Comparison of ENCODE assay signal across 1 cellular context in the genomic region with DNA sequence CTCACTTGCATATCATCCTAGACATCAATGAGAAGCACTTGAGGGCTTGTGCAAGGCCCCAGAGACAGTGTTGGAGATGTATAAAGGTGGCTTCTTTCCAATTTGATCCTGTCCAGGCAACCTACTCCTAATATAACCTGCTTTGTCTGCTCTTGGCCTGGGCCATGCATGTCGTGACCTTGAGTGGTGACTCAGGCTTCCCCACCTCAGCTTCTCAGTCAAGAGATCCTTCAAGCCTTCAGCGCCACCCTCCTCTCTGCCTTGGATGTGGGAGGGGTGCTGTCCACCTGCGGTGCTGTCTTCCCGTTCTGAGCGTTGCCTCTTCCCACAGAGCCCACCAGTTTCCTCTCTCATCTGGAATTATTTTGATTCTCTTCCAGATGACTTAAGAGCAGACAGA.
TF ChIP-seq lines count a peak whose summit lies in the region.

No MANE protein-coding gene starts in this region.

TF ChIP-seq in K562, 482 proteins besides CTCF, POLR2A, EP300 and RAD21:
- TF ChIP-seq, protein P1, sequence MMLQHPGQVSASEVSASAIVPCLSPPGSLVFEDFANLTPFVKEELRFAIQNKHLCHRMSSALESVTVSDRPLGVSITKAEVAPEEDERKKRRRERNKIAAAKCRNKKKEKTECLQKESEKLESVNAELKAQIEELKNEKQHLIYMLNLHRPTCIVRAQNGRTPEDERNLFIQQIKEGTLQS (IDR thresholded peaks at IDR 0.05) = peak; percentile 41; the same call in 1 of the 2 replicates
- TF ChIP-seq, protein P1 (CRISPR knock-in tag; conservative IDR thresholded peaks at IDR 0.05) = 0 out of 2 replicates have a peak, but pooled peaks have one; percentile 36
- TF ChIP-seq ZNF507 (tag; conservative IDR thresholded peaks at IDR 0.05) = no peak
- TF ChIP-seq FIP1L1 (IDR thresholded peaks at IDR 0.05; ENCODE audit: low read depth, low read length, poor library complexity, severe bottlenecking) = no peak
- peak; percentile 78 for TF ChIP-seq ESRRA (IDR thresholded peaks at IDR 0.05; ENCODE audit: borderline replicate concordance, low read depth)
- TF ChIP-seq JUND (IDR thresholded peaks at IDR 0.05; ENCODE audit: borderline replicate concordance, low read depth, low read length) = peak; percentile 59; the same call in 1 of the 2 replicates
- peak; percentile 68; the same call in 1 of the 3 replicates for TF ChIP-seq JUND (tag; IDR thresholded peaks at IDR 0.05; ENCODE audit: borderline replicate concordance, low read depth, low read length)
- TF ChIP-seq ZNF696 (CRISPR knock-in tag; conservative IDR thresholded peaks at IDR 0.05) = no peak
- 0 out of 2 replicates have a peak, but pooled peaks have one; percentile 33 for TF ChIP-seq CTBP1 (IDR thresholded peaks at IDR 0.05; ENCODE audit: borderline replicate concordance)
- 0 out of 2 replicates have a peak, but pooled peaks have one; percentile 42 for TF ChIP-seq NFE2 (IDR thresholded peaks at IDR 0.05; ENCODE audit: low read depth)
- TF ChIP-seq NELFE (IDR thresholded peaks at IDR 0.05; ENCODE audit: insufficient read depth, insufficient read length) = no peak
- TF ChIP-seq FOSL1 (tag; conservative IDR thresholded peaks at IDR 0.05) = peak; percentile 61
- 0 out of 2 replicates have a peak, but pooled peaks have one; percentile 14 for TF ChIP-seq SMAD4 (CRISPR knock-in tag; conservative IDR thresholded peaks at IDR 0.05)
- TF ChIP-seq IRF9 (tag; IDR thresholded peaks at IDR 0.05) = no peak
